Comparison of ENCODE assay signal across 8 cellular contexts in the genomic region with DNA sequence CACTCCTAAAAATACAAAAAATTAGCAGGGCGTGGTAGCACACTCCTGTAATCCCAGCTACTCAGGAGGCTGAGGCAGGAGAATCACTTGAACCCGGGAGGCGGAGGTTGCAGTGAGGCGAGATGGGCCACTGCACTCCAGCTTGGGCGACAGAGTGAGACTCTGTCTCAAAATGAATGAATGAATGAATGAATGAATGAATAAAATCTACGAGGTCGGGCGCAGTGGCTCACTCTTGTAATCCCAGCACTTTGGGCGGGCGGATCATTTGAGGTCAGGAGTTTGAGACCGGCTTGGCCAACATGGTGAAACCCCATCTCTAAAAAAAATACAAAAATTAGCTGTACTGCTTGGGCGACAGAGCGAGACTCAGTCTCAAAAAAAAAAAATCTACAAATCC. TPM values are rescaled to one million over a fixed set of nuclear protein-coding genes. Genes with fewer than 3 reads are reported as not detected.
DNase-seq lines count a peak whose midpoint lies in the region; ATAC-seq, FAIRE-seq and TF ChIP-seq lines count a peak whose summit lies in the region.
"Not testable (repeated sequence)": the region's sequence is repeated elsewhere in the genome, so short reads cannot be mapped to it uniquely, and the experiment has no call there.

No MANE protein-coding gene starts in this region.

- peak overlapping the region; percentile 80 for H3K4me2 ChIP-seq in A549

- CTCF ChIA-PET in A549 (lab: Yijun Ruan, JAX) = interaction anchor here (0.6 to 2.3 kb wide), 2 partner anchors 37 to 408 kb away, joined by 3 to 17 read pairs; a partner anchor contains a TSS
- CTCF ChIA-PET in activated CD4-positive, alpha-beta memory T cell treated with anti-CD3 and anti-CD28 coated beads, Interleukin-2, amount 10 ng/mL, durations not matched to agents 7 days and 5 days (lab: Charles Lee) = interaction anchor here (0.6 to 1.4 kb wide), 3 partner anchors 37 to 235 kb away, joined by 3 to 7 read pairs (median 5); a partner anchor contains a TSS

- peak overlapping the region; percentile 76 for H3K4me3 Mint-ChIP-seq in activated CD4-positive, alpha-beta memory T cell treated with anti-CD3 and anti-CD28 coated beads, Interleukin-2, amount 10 ng/mL, durations not matched to agents 7 days and 5 days

- DNase-seq in A549 (ENCODE audit: low read depth in 1 of 2, low spot score in 1 of 2); MG63; activated CD4-positive, alpha-beta memory T cell treated with anti-CD3 and anti-CD28 coated beads, Interleukin-2, amount 10 ng/mL, durations not matched to agents 7 days and 5 days; cardiac fibroblast (ENCODE audit: low read depth in 2 of 2): not testable (repeated sequence)
- peak in 1 of 5 donors; percentile 31 for DNase-seq in heart left ventricle

- H3K27me3 Mint-ChIP-seq in activated CD4-positive, alpha-beta memory T cell treated with anti-CD3 and anti-CD28 coated beads, Interleukin-2, amount 10 ng/mL, durations not matched to agents 7 days and 5 days = not testable (repeated sequence)

- H3K36me3 ChIP-seq in MG63; heart left ventricle; muscle layer of colon (ENCODE audit: insufficient read depth, low read length): not testable (repeated sequence)

- not testable (repeated sequence) for H3K9me3 ChIP-seq in A549; MG63; heart left ventricle; muscle layer of colon (ENCODE audit: low read length)

- not testable (repeated sequence) for H3K36me3 Mint-ChIP-seq in activated CD4-positive, alpha-beta memory T cell treated with anti-CD3 and anti-CD28 coated beads, Interleukin-2, amount 10 ng/mL, durations not matched to agents 7 days and 5 days (ENCODE audit: low read depth)

- not testable (repeated sequence) for H3K9me3 Mint-ChIP-seq in activated CD4-positive, alpha-beta memory T cell treated with anti-CD3 and anti-CD28 coated beads, Interleukin-2, amount 10 ng/mL, durations not matched to agents 7 days and 5 days

- H3K4me3 ChIP-seq in A549 = peak overlapping the region; percentile 66
- peak overlapping the region; percentile 67 for H3K4me3 ChIP-seq in MG63
- H3K4me3 ChIP-seq in cardiac fibroblast (replicated peaks in 1 of 2; ENCODE audit: low read depth in 2 of 2, low read length in 2 of 2) = peak overlapping the region; percentile 61 to 71
- H3K4me3 ChIP-seq in heart left ventricle = peak overlapping the region; percentile 56 to 100 (median 82)
- H3K4me3 ChIP-seq in muscle layer of colon (ENCODE audit: low read depth in 1 of 2, low read length in 2 of 2) = peak overlapping the region; percentile 80 to 93
- peak overlapping the region; percentile 64 to 96 (median 78) for H3K4me3 ChIP-seq in skin epidermis

- peaks cover 13% of the 10 kb centered on the region for H3K4me1 Mint-ChIP-seq in activated CD4-positive, alpha-beta memory T cell treated with anti-CD3 and anti-CD28 coated beads, Interleukin-2, amount 10 ng/mL, durations not matched to agents 7 days and 5 days

- TF ChIP-seq POLR2A in A549 (IDR thresholded peaks at IDR 0.05; ENCODE audit: low read length); heart left ventricle (IDR thresholded peaks at IDR 0.05): not testable (repeated sequence)

- 76% methylated on average over 13 of the region's 13 CpGs for WGBS in A549 (ENCODE audit: missing lambda C conversion rate)
- 73 to 77% (median 77%) methylated on average over 13 of the region's 13 CpGs for WGBS in heart left ventricle, 4 donors

- intact Hi-C loops in heart left ventricle (cut with DNase I) = not testable (repeated sequence)

- H3K27ac ChIP-seq in A549 (peak overlapping the region; percentile 94 to 98), heart left ventricle (peak overlapping the region in 11 of 12 donors; percentile 88 to 98 (median 93)), muscle layer of colon (ENCODE audit: low read depth, low read length) (peak overlapping the region; percentile 63), skin epidermis (peak overlapping the region in 17 of 21 experiments; percentile 75 to 95 (median 88))

- FAIRE-seq in A549 (lab: Jason Lieb, UNC) = not testable (repeated sequence)

- H3K9ac ChIP-seq in muscle layer of colon (ENCODE audit: low read length) = not testable (repeated sequence)

- TF ChIP-seq RAD21 in A549 (conservative IDR thresholded peaks at IDR 0.05 in 1 of 2, IDR thresholded peaks at IDR 0.05 in 1 of 2) = not testable (repeated sequence)

- peak in 1 of 2 experiments; percentile 6; a peak in 2 of 6 replicates for ATAC-seq in A549
- ATAC-seq in GM18861 (IDR thresholded peaks at IDR 0.05; ENCODE audit: unreplicated experiment) = peak; percentile 1
- ATAC-seq in heart left ventricle = not testable (repeated sequence)

- H3K27me3 ChIP-seq in MG63; heart left ventricle; muscle layer of colon (ENCODE audit: control insufficient read depth in 1 of 2, insufficient read depth in 2 of 2, low read length in 2 of 2): not testable (repeated sequence)

- POLR2A ChIA-PET in A549 (lab: Yijun Ruan, JAX) = interaction anchor here (0.6 to 2.0 kb wide), 3 partner anchors 17 to 38 kb away, joined by 3 to 13 read pairs (median 3); a partner anchor contains a TSS
- POLR2A ChIA-PET in activated CD4-positive, alpha-beta memory T cell treated with anti-CD3 and anti-CD28 coated beads, Interleukin-2, amount 10 ng/mL, durations not matched to agents 7 days and 5 days (lab: Charles Lee) = interaction anchor here (1.3 to 3.3 kb wide), 3 partner anchors 36 to 341 kb away, joined by 4 to 29 read pairs (median 6); a partner anchor contains a TSS

- not testable (repeated sequence) for TF ChIP-seq CTCF in A549 (IDR thresholded peaks at IDR 0.05); cardiac fibroblast (IDR thresholded peaks at IDR 0.05; ENCODE audit: low read depth, low read length); heart left ventricle (IDR thresholded peaks at IDR 0.05)

- not testable (repeated sequence) for H3K27ac Mint-ChIP-seq in activated CD4-positive, alpha-beta memory T cell treated with anti-CD3 and anti-CD28 coated beads, Interleukin-2, amount 10 ng/mL, durations not matched to agents 7 days and 5 days

- not testable (repeated sequence) for TF ChIP-seq EP300 in A549 (IDR thresholded peaks at IDR 0.05)

- H3K4me1 ChIP-seq in A549 = peaks cover 13% of the 10 kb centered on the region
- peaks cover 0 to 16% (median 7%) of the 10 kb centered on the region in 12 donors for H3K4me1 ChIP-seq in heart left ventricle
- H3K4me1 ChIP-seq in muscle layer of colon (ENCODE audit: insufficient read depth, low read length) = not testable (repeated sequence)

RNA-seq across cellular contexts. Expression of a gene that starts 0.5 kb away (rescaled TPM):
- polyA plus RNA-seq in A549 (2011; rRNA removed) (8.1 and 10.0 TPM in 2 replicates), A549 (2017; fragmentation: RNase III; extraction: RNeasy Plus Mini Kit Qiagen cat#74134 plus additional on column Dnase treatment) (6.3 to 7.3 TPM (median 6.6 TPM) in 3 replicates), heart left ventricle (10 to 100 TPM in 1 of 2 donors, 1 to 10 TPM in 1; 9.8 to 12.8 TPM)
- 8.0 and 9.7 TPM in 2 replicates for polyA plus RNA-seq in A549 (2012; cell fraction: cytosol; rRNA removed)
- 27.1 and 32.8 TPM in 2 replicates for polyA plus RNA-seq in A549 (2012; cell fraction: nucleus; rRNA removed)
- 8.9 and 10.4 TPM in 2 replicates for polyA minus RNA-seq in A549 (2011; rRNA and poly(A)+ RNA removed)
- 1.1 and 1.6 TPM in 2 replicates for total RNA-seq in MG63 (2014; rRNA removed; shearing (Covaris generic); ENCODE audit: low replicate concordance)
- 1 to 10 TPM; 2.2 to 2.8 TPM for total RNA-seq in activated CD4-positive, alpha-beta memory T cell treated with anti-CD3 and anti-CD28 coated beads, Interleukin-2, amount 10 ng/mL, durations not matched to agents 7 days and 5 days
- 10 to 100 TPM in 1 of 9 donors, 1 to 10 TPM in 8; 4.0 to 12.0 (median 6.0) TPM for total RNA-seq in heart left ventricle

RNA-seq across cellular contexts. Expression of a gene that starts 38.5 kb away (rescaled TPM):
- polyA plus RNA-seq in A549 (2011; rRNA removed) (68.1 and 84.0 TPM in 2 replicates), A549 (2017; fragmentation: RNase III; extraction: RNeasy Plus Mini Kit Qiagen cat#74134 plus additional on column Dnase treatment) (64.8 to 70.4 TPM (median 65.3 TPM) in 3 replicates), heart left ventricle (10 to 100 TPM; 25.8 to 46.6 TPM)
- polyA plus RNA-seq in A549 (2012; cell fraction: cytosol; rRNA removed) = 21.5 and 23.2 TPM in 2 replicates
- polyA plus RNA-seq in A549 (2012; cell fraction: nucleus; rRNA removed) = 9.6 and 15.6 TPM in 2 replicates
- 24.6 and 24.7 TPM in 2 replicates for polyA minus RNA-seq in A549 (2011; rRNA and poly(A)+ RNA removed)
- 34.8 and 39.5 TPM in 2 replicates for total RNA-seq in MG63 (2014; rRNA removed; shearing (Covaris generic); ENCODE audit: low replicate concordance)
- 100 to 1,000 TPM; 117 to 120 TPM for total RNA-seq in activated CD4-positive, alpha-beta memory T cell treated with anti-CD3 and anti-CD28 coated beads, Interleukin-2, amount 10 ng/mL, durations not matched to agents 7 days and 5 days
- total RNA-seq in heart left ventricle = 10 to 100 TPM; 29.4 to 67.3 (median 47.7) TPM
